Comparison of ENCODE assay signal across 28 cellular contexts in genomic region chr2:167057461-167057860, GRCh38.
"Had no signal": no experiment of that assay in that cellular context is flagged by ENCODE, and none has a peak within 500 bp of the region (broad histone marks: within the 10 kb centered on the region; RNA-seq: fewer than 3 reads in every experiment).

No MANE protein-coding gene starts in this region.

- H3K27me3 ChIP-seq: ascending aorta, breast epithelium, cardiac muscle cell, colonic mucosa, dorsolateral prefrontal cortex had no signal

- H3K4me1 ChIP-seq: ascending aorta, breast epithelium, colonic mucosa had no signal

- DNase-seq: activated CD4-positive, alpha-beta memory T cell treated with anti-CD3 and anti-CD28 coated beads for 36 hours; activated CD4-positive, alpha-beta T cell treated with anti-CD3 and anti-CD28 coated beads for 36 hours; activated CD4-positive, alpha-beta T cell treated with anti-CD3 and anti-CD28 coated beads, Interleukin-2, amount 10 ng/mL, durations not matched to agents 24 days and 14 days; activated CD4-positive, CD25-positive, alpha-beta regulatory T cell; activated CD4-positive, CD25-positive, alpha-beta regulatory T cell treated with anti-CD3 and anti-CD28 coated beads, Interleukin-2, amount 50 U/mL, for 72 hours; activated CD8-positive, alpha-beta memory T cell treated with anti-CD3 and anti-CD28 coated beads, Interleukin-2, amount 10 ng/mL, durations not matched to agents 7 days and 5 days; activated CD8-positive, alpha-beta memory T cell treated with anti-CD3 and anti-CD28 coated beads, Interleukin-2, amount 50 U/mL, for 4 hours; activated CD8-positive, alpha-beta T cell treated with anti-CD3 and anti-CD28 coated beads, Interleukin-2, amount 10 ng/mL, durations not matched to agents 7 days and 5 days; activated gamma-delta T cell; activated naive CD4-positive, alpha-beta T cell; activated naive CD4-positive, alpha-beta T cell treated with anti-CD3 and anti-CD28 coated beads, Interleukin-2, amount 10 ng/mL, durations not matched to agents 7 days and 5 days; activated naive CD8-positive, alpha-beta T cell treated with anti-CD3 and anti-CD28 coated beads, Interleukin-2, amount 10 ng/mL, durations not matched to agents 7 days and 5 days; activated T-cell treated with anti-CD3 and anti-CD28 coated beads, Interleukin-2, amount 50 U/mL, for 1 hour; activated T-cell treated with anti-CD3 and anti-CD28 coated beads, Interleukin-2, amount 50 U/mL, for 72 hours; central memory CD4-positive, alpha-beta T cell; cerebellar nuclear complex; colonic mucosa; dorsolateral prefrontal cortex; effector memory CD4-positive, alpha-beta T cell; endodermal cell; glutamatergic neuron; T-helper 2 cell had no signal

- H3K27ac ChIP-seq: ascending aorta, breast epithelium, cardiac muscle cell, colonic mucosa, dorsolateral prefrontal cortex had no signal

- H3K36me3 ChIP-seq: ascending aorta, breast epithelium, cardiac muscle cell, colonic mucosa had no signal

- ATAC-seq: activated CD4-positive, alpha-beta T cell treated with anti-CD3 and anti-CD28 coated beads for 36 hours; activated CD8-positive, alpha-beta memory T cell treated with anti-CD3 and anti-CD28 coated beads, Interleukin-2, amount 10 ng/mL, durations not matched to agents 7 days and 5 days; activated CD8-positive, alpha-beta T cell treated with anti-CD3 and anti-CD28 coated beads, Interleukin-2, amount 10 ng/mL, durations not matched to agents 7 days and 5 days; activated naive CD4-positive, alpha-beta T cell treated with anti-CD3 and anti-CD28 coated beads, Interleukin-2, amount 50 U/mL, for 72 hours; activated T-cell treated with anti-CD3 and anti-CD28 coated beads, Interleukin-2, amount 50 U/mL, for 72 hours; esophagus mucosa; SK-N-SH treated with all-trans-retinoic acid at 6 μM for 48 hours had no signal

- H3K9me3 ChIP-seq: ascending aorta, breast epithelium, colonic mucosa had no signal

- H3K4me3 ChIP-seq: ascending aorta, breast epithelium, cardiac muscle cell, colonic mucosa, dorsolateral prefrontal cortex had no signal
